In the genomic region with DNA sequence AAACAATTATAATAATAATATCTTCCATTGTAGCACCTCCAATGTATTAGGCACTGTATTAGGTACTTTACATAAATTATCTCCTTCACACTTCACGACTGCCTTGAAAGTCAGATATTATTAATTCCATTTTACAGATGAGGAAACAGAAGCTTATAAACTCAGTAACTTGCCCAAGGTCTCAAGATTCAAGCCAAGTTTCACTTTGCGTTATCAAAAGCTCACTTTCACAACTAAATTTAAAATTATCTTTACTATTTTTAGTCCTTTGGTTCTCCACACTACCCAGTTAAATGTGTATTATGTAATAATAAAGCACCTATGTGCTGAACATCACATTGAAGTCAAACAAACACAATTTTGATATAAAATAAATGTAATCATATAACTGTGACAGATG, we compare ENCODE assay signal across 1 cellular context.
TF ChIP-seq lines count a peak whose summit lies in the region.

No MANE protein-coding gene starts in this region.

TF ChIP-seq in GM12878, 131 proteins besides CTCF, POLR2A, EP300 and RAD21:
- no peak for TF ChIP-seq SUPT20H (IDR thresholded peaks at IDR 0.05; ENCODE audit: borderline replicate concordance, control insufficient read depth, low read depth, low read length)
- peak; percentile 91; the same call in 1 of the 2 replicates for TF ChIP-seq ZNF217 (IDR thresholded peaks at IDR 0.05)
- 0 out of 4 replicates have a peak, but pooled peaks of 1 of the 2 experiments have one; percentile 72 for TF ChIP-seq CEBPB (IDR thresholded peaks at IDR 0.05; ENCODE audit: borderline replicate concordance in 1 of 2, low read depth in 2 of 2, low read length in 2 of 2)
- TF ChIP-seq, protein P1, sequence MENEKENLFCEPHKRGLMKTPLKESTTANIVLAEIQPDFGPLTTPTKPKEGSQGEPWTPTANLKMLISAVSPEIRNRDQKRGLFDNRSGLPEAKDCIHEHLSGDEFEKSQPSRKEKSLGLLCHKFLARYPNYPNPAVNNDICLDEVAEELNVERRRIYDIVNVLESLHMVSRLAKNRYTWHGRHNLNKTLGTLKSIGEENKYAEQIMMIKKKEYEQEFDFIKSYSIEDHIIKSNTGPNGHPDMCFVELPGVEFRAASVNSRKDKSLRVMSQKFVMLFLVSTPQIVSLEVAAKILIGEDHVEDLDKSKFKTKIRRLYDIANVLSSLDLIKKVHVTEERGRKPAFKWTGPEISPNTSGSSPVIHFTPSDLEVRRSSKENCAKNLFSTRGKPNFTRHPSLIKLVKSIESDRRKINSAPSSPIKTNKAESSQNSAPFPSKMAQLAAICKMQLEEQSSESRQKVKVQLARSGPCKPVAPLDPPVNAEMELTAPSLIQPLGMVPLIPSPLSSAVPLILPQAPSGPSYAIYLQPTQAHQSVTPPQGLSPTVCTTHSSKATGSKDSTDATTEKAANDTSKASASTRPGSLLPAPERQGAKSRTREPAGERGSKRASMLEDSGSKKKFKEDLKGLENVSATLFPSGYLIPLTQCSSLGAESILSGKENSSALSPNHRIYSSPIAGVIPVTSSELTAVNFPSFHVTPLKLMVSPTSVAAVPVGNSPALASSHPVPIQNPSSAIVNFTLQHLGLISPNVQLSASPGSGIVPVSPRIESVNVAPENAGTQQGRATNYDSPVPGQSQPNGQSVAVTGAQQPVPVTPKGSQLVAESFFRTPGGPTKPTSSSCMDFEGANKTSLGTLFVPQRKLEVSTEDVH (IDR thresholded peaks at IDR 0.05; ENCODE audit: low read depth, partially characterized antibody): no peak
- 0 out of 2 replicates have a peak, but pooled peaks have one; percentile 50 for TF ChIP-seq RCOR1 (conservative IDR thresholded peaks at IDR 0.05; ENCODE audit: low read depth, low read length)
- TF ChIP-seq CHD1 (IDR thresholded peaks at IDR 0.05; ENCODE audit: low read depth, low read length): no peak
- no peak for TF ChIP-seq TCF12 (IDR thresholded peaks at IDR 0.05; ENCODE audit: low read depth, low read length)
- no peak for TF ChIP-seq CREB1 (IDR thresholded peaks at IDR 0.05; ENCODE audit: low read depth)
- no peak for TF ChIP-seq HDAC2 (IDR thresholded peaks at IDR 0.05)
- TF ChIP-seq IKZF2 (IDR thresholded peaks at IDR 0.05): peak in 1 of 2 experiments; percentile 7; a peak in 1 of 4 replicates
- no peak for TF ChIP-seq PAX8 (IDR thresholded peaks at IDR 0.05)
- TF ChIP-seq PML (IDR thresholded peaks at IDR 0.05; ENCODE audit: low read length): no peak
- TF ChIP-seq, protein P2, sequence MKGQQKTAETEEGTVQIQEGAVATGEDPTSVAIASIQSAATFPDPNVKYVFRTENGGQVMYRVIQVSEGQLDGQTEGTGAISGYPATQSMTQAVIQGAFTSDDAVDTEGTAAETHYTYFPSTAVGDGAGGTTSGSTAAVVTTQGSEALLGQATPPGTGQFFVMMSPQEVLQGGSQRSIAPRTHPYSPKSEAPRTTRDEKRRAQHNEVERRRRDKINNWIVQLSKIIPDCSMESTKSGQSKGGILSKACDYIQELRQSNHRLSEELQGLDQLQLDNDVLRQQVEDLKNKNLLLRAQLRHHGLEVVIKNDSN (IDR thresholded peaks at IDR 0.05; ENCODE audit: borderline replicate concordance, extremely low read length, insufficient read depth, low read depth, low read length): no peak
- TF ChIP-seq, protein P3, sequence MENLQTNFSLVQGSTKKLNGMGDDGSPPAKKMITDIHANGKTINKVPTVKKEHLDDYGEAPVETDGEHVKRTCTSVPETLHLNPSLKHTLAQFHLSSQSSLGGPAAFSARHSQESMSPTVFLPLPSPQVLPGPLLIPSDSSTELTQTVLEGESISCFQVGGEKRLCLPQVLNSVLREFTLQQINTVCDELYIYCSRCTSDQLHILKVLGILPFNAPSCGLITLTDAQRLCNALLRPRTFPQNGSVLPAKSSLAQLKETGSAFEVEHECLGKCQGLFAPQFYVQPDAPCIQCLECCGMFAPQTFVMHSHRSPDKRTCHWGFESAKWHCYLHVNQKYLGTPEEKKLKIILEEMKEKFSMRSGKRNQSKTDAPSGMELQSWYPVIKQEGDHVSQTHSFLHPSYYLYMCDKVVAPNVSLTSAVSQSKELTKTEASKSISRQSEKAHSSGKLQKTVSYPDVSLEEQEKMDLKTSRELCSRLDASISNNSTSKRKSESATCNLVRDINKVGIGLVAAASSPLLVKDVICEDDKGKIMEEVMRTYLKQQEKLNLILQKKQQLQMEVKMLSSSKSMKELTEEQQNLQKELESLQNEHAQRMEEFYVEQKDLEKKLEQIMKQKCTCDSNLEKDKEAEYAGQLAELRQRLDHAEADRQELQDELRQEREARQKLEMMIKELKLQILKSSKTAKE (IDR thresholded peaks at IDR 0.05; ENCODE audit: low read depth, poor library complexity, severe bottlenecking): peak; percentile 56
- peak; percentile 44; the same call in 1 of the 2 replicates for TF ChIP-seq RUNX3 (IDR thresholded peaks at IDR 0.05; ENCODE audit: low read length)
- peak; percentile 85 for TF ChIP-seq MEF2B (IDR thresholded peaks at IDR 0.05; ENCODE audit: partially characterized antibody, poor library complexity, severe bottlenecking)
- TF ChIP-seq SMAD5 (IDR thresholded peaks at IDR 0.05; ENCODE audit: low read depth): no peak
- TF ChIP-seq NBN (IDR thresholded peaks at IDR 0.05): no peak
- peak; percentile 73 for TF ChIP-seq JUNB (IDR thresholded peaks at IDR 0.05)
- peak; percentile 96 for TF ChIP-seq MEF2A (IDR thresholded peaks at IDR 0.05; ENCODE audit: insufficient read depth, low read depth, low read length)
- TF ChIP-seq ATF7 (IDR thresholded peaks at IDR 0.05; ENCODE audit: low read depth): peak; percentile 55; the same call in 1 of the 2 replicates
- TF ChIP-seq CBFB (IDR thresholded peaks at IDR 0.05; ENCODE audit: low read depth): no peak
- TF ChIP-seq NFIC (IDR thresholded peaks at IDR 0.05; ENCODE audit: low read depth, low read length): peak; percentile 76; the same call in 1 of the 2 replicates
- TF ChIP-seq CREM (IDR thresholded peaks at IDR 0.05; ENCODE audit: low read depth): no peak
- 0 out of 4 replicates have a peak, but pooled peaks of 1 of the 2 experiments have one; percentile 14 for TF ChIP-seq BHLHE40 (IDR thresholded peaks at IDR 0.05; ENCODE audit: borderline replicate concordance in 1 of 2, low read depth in 2 of 2, low read length in 1 of 2)
- peak; percentile 58; the same call in 1 of the 2 replicates for TF ChIP-seq ZNF24 (IDR thresholded peaks at IDR 0.05)
- TF ChIP-seq, protein P4, sequence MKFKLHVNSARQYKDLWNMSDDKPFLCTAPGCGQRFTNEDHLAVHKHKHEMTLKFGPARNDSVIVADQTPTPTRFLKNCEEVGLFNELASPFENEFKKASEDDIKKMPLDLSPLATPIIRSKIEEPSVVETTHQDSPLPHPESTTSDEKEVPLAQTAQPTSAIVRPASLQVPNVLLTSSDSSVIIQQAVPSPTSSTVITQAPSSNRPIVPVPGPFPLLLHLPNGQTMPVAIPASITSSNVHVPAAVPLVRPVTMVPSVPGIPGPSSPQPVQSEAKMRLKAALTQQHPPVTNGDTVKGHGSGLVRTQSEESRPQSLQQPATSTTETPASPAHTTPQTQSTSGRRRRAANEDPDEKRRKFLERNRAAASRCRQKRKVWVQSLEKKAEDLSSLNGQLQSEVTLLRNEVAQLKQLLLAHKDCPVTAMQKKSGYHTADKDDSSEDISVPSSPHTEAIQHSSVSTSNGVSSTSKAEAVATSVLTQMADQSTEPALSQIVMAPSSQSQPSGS (IDR thresholded peaks at IDR 0.05; ENCODE audit: low read length): peak; percentile 77
- peak; percentile 46; the same call in 1 of the 2 replicates for TF ChIP-seq MTA2 (IDR thresholded peaks at IDR 0.05; ENCODE audit: low read depth)
- peak; percentile 37; the same call in 1 of the 2 replicates for TF ChIP-seq NR2F1 (conservative IDR thresholded peaks at IDR 0.05)
TF ChIP-seq in GM12878: peak in this region for 16.
